Comparison of ENCODE assay signal across 34 cellular contexts in the genomic region with DNA sequence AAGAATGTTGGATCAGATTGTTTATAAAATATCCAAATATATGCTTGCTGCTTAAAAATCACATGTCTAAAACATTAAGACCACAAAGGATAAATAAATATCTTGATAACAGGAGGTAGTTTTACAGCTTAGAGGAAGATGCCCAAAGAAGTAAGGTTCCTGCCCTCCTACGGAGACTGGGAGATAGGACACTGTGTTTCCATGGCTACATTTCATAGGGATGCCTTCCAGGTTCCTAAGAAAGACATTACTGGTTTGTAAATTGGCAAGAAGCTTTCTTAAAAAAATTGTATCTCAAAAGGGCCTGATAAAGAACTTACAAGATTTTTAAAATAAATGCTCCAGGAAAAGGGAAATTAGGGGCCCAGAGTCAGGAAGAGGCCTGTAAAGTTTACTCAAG.
"Had no signal": no experiment of that assay in that cellular context is flagged by ENCODE, and none has a peak within 500 bp of the region (broad histone marks: within the 10 kb centered on the region; RNA-seq: fewer than 3 reads in every experiment).

No MANE protein-coding gene starts in this region.

- H3K4me1 Mint-ChIP-seq: activated naive CD4-positive, alpha-beta T cell treated with anti-CD3 and anti-CD28 coated beads, Interleukin-2, amount 10 ng/mL, durations not matched to agents 7 days and 5 days; activated naive CD4-positive, alpha-beta T cell treated with anti-CD3 and anti-CD28 coated beads, Interleukin-2, amount 50 U/mL, for 24 hours; activated naive CD8-positive, alpha-beta T cell treated with anti-CD3 and anti-CD28 coated beads for 36 hours; activated naive CD8-positive, alpha-beta T cell treated with anti-CD3 and anti-CD28 coated beads, Interleukin-2, amount 10 ng/mL, durations not matched to agents 7 days and 5 days; activated naive CD8-positive, alpha-beta T cell treated with anti-CD3 and anti-CD28 coated beads, Interleukin-2, amount 50 U/mL, for 24 hours; activated T-helper 17 cell treated with anti-CD3 and anti-CD28 coated beads, Interleukin-2, amount 50 U/mL, for 72 hours; brain; central memory CD8-positive, alpha-beta T cell had no signal

- H3K27me3 Mint-ChIP-seq: activated naive CD4-positive, alpha-beta T cell treated with anti-CD3 and anti-CD28 coated beads, Interleukin-2, amount 10 ng/mL, durations not matched to agents 7 days and 5 days; activated naive CD8-positive, alpha-beta T cell treated with anti-CD3 and anti-CD28 coated beads for 36 hours; activated naive CD8-positive, alpha-beta T cell treated with anti-CD3 and anti-CD28 coated beads, Interleukin-2, amount 50 U/mL, for 24 hours; activated T-cell treated with anti-CD3 and anti-CD28 coated beads, Interleukin-2, amount 50 U/mL, for 24 hours; brain had no signal

- ATAC-seq: activated naive CD4-positive, alpha-beta T cell treated with anti-CD3 and anti-CD28 coated beads, Interleukin-2, amount 50 U/mL, for 72 hours; activated naive CD8-positive, alpha-beta T cell treated with anti-CD3 and anti-CD28 coated beads, Interleukin-2, amount 50 U/mL, for 24 hours; activated T-cell treated with anti-CD3 and anti-CD28 coated beads, Interleukin-2, amount 50 U/mL, for 4 hours; activated T-cell treated with anti-CD3 and anti-CD28 coated beads, Interleukin-2, amount 50 U/mL, for 72 hours; activated T-helper 17 cell treated with anti-CD3 and anti-CD28 coated beads, Interleukin-2, amount 50 U/mL, for 72 hours; body of pancreas had no signal

- H3K4me3 Mint-ChIP-seq: activated naive CD4-positive, alpha-beta T cell treated with anti-CD3 and anti-CD28 coated beads for 36 hours; activated naive CD4-positive, alpha-beta T cell treated with anti-CD3 and anti-CD28 coated beads, Interleukin-2, amount 10 ng/mL, durations not matched to agents 7 days and 5 days; activated naive CD4-positive, alpha-beta T cell treated with anti-CD3 and anti-CD28 coated beads, Interleukin-2, amount 50 U/mL, for 24 hours; activated naive CD8-positive, alpha-beta T cell; activated naive CD8-positive, alpha-beta T cell treated with anti-CD3 and anti-CD28 coated beads for 36 hours; activated naive CD8-positive, alpha-beta T cell treated with anti-CD3 and anti-CD28 coated beads, Interleukin-2, amount 10 ng/mL, durations not matched to agents 7 days and 5 days; activated naive CD8-positive, alpha-beta T cell treated with anti-CD3 and anti-CD28 coated beads, Interleukin-2, amount 50 U/mL, for 24 hours; activated T-cell treated with anti-CD3 and anti-CD28 coated beads, Interleukin-2, amount 50 U/mL, for 24 hours; activated T-cell treated with anti-CD3 and anti-CD28 coated beads, Interleukin-2, amount 50 U/mL, for 4 hours; activated T-cell treated with anti-CD3 and anti-CD28 coated beads, Interleukin-2, amount 50 U/mL, for 72 hours; activated T-helper 1 cell treated with anti-CD3 and anti-CD28 coated beads, Interleukin-12 subunit alpha, Interleukin-12 subunit beta, Interleukin-2, Interleukin-4 antibody, amounts not matched to agents 30 ng/mL and 10 ng/mL and 1 ng/mL, durations not matched to agents 14 hours and 24 hours and 36 hours; activated T-helper 17 cell treated with anti-CD3 and anti-CD28 coated beads, Interleukin-2, amount 50 U/mL, for 72 hours; brain; central memory CD8-positive, alpha-beta T cell had no signal

- DNase-seq: activated effector memory CD4-positive, alpha-beta T cell treated with anti-CD3 and anti-CD28 coated beads, Interleukin-2, amount 50 U/mL, for 16 hours; activated effector memory CD4-positive, alpha-beta T cell treated with Interleukin-2 at 50 U/mL for 16 hours; activated gamma-delta T cell; activated gamma-delta T cell treated with Interleukin-2 at 50 U/mL for 16 hours; activated naive CD4-positive, alpha-beta T cell; activated naive CD4-positive, alpha-beta T cell treated with anti-CD3 and anti-CD28 coated beads for 36 hours; activated naive CD4-positive, alpha-beta T cell treated with anti-CD3 and anti-CD28 coated beads, Interleukin-2, amount 10 ng/mL, durations not matched to agents 7 days and 5 days; activated naive CD4-positive, alpha-beta T cell treated with anti-CD3 and anti-CD28 coated beads, Interleukin-2, amount 50 U/mL, for 16 hours; activated naive CD4-positive, alpha-beta T cell treated with Interleukin-2 at 50 U/mL for 16 hours; activated naive CD8-positive, alpha-beta T cell treated with anti-CD3 and anti-CD28 coated beads for 36 hours; activated naive CD8-positive, alpha-beta T cell treated with anti-CD3 and anti-CD28 coated beads, Interleukin-2, amount 10 ng/mL, durations not matched to agents 7 days and 5 days; activated naive CD8-positive, alpha-beta T cell treated with anti-CD3 and anti-CD28 coated beads, Interleukin-2, amount 50 U/mL, for 24 hours; activated T-cell treated with anti-CD3 and anti-CD28 coated beads, Interleukin-2, amount 50 U/mL, for 1 hour; activated T-cell treated with anti-CD3 and anti-CD28 coated beads, Interleukin-2, amount 50 U/mL, for 24 hours; activated T-cell treated with anti-CD3 and anti-CD28 coated beads, Interleukin-2, amount 50 U/mL, for 4 hours; activated T-cell treated with anti-CD3 and anti-CD28 coated beads, Interleukin-2, amount 50 U/mL, for 48 hours; activated T-cell treated with anti-CD3 and anti-CD28 coated beads, Interleukin-2, amount 50 U/mL, for 72 hours; adrenal gland; amniotic stem cell; amygdala; aorta; body of pancreas; brain microvascular endothelial cell; caudate nucleus; central memory CD4-positive, alpha-beta T cell; cerebellar nuclear complex had no signal

- H3K27ac Mint-ChIP-seq: activated naive CD4-positive, alpha-beta T cell treated with anti-CD3 and anti-CD28 coated beads for 36 hours; activated naive CD4-positive, alpha-beta T cell treated with anti-CD3 and anti-CD28 coated beads, Interleukin-2, amount 10 ng/mL, durations not matched to agents 7 days and 5 days; activated naive CD4-positive, alpha-beta T cell treated with anti-CD3 and anti-CD28 coated beads, Interleukin-2, amount 50 U/mL, for 24 hours; activated naive CD4-positive, alpha-beta T cell treated with anti-CD3 and anti-CD28 coated beads, Interleukin-2, amount 50 U/mL, for 72 hours; activated naive CD8-positive, alpha-beta T cell; activated naive CD8-positive, alpha-beta T cell treated with anti-CD3 and anti-CD28 coated beads for 36 hours; activated naive CD8-positive, alpha-beta T cell treated with anti-CD3 and anti-CD28 coated beads, Interleukin-2, amount 10 ng/mL, durations not matched to agents 7 days and 5 days; activated naive CD8-positive, alpha-beta T cell treated with anti-CD3 and anti-CD28 coated beads, Interleukin-2, amount 50 U/mL, for 24 hours; activated T-cell treated with anti-CD3 and anti-CD28 coated beads, Interleukin-2, amount 50 U/mL, for 24 hours; activated T-cell treated with anti-CD3 and anti-CD28 coated beads, Interleukin-2, amount 50 U/mL, for 72 hours; activated T-helper 1 cell treated with anti-CD3 and anti-CD28 coated beads, Interleukin-12 subunit alpha, Interleukin-12 subunit beta, Interleukin-2, Interleukin-4 antibody, amounts not matched to agents 30 ng/mL and 10 ng/mL and 1 ng/mL, durations not matched to agents 14 hours and 24 hours and 36 hours; activated T-helper 17 cell treated with anti-CD3 and anti-CD28 coated beads, Interleukin-2, amount 50 U/mL, for 72 hours; activated T-helper 2 cell treated with anti-CD3 and anti-CD28 coated beads, Interferon-gamma antibody, Interleukin-2, Interleukin-4, amounts not matched to agents 10 μg/mL and 5 μg/mL and 100 μg/mL, durations not matched to agents 14 hours and 24 hours and 36 hours had no signal

- H3K36me3 Mint-ChIP-seq: activated naive CD4-positive, alpha-beta T cell treated with anti-CD3 and anti-CD28 coated beads, Interleukin-2, amount 10 ng/mL, durations not matched to agents 7 days and 5 days; activated naive CD8-positive, alpha-beta T cell treated with anti-CD3 and anti-CD28 coated beads for 36 hours; activated naive CD8-positive, alpha-beta T cell treated with anti-CD3 and anti-CD28 coated beads, Interleukin-2, amount 10 ng/mL, durations not matched to agents 7 days and 5 days; brain had no signal
